1 cellular context compared by ENCODE assay signal in genomic region chr10:119896937-119897336, GRCh38.
TF ChIP-seq lines count a peak whose summit lies in the region.

No MANE protein-coding gene starts in this region.

TF ChIP-seq in HepG2, 621 proteins besides CTCF, POLR2A, EP300 and RAD21 (continued from another document):
- TF ChIP-seq PAX8 (CRISPR knock-in tag; IDR thresholded peaks at IDR 0.05; ENCODE audit: borderline replicate concordance) (no peak), NR2F1 (CRISPR knock-in tag; IDR thresholded peaks at IDR 0.05) (no peak), ZNF660 (CRISPR knock-in tag; IDR thresholded peaks at IDR 0.05; ENCODE audit: borderline replicate concordance, low read depth) (no peak), ZNF709 (CRISPR knock-in tag; IDR thresholded peaks at IDR 0.05) (no peak)
TF ChIP-seq in HepG2: peak in this region for 0.
